24 cellular contexts compared by ENCODE assay signal in genomic region chr7:147296986-147297385, GRCh38.
"Had no signal": no experiment of that assay in that cellular context is flagged by ENCODE, and none has a peak within 500 bp of the region (broad histone marks: within the 10 kb centered on the region; RNA-seq: fewer than 3 reads in every experiment).

No MANE protein-coding gene starts in this region.

- H3K27ac ChIP-seq: breast epithelium, esophagus muscularis mucosa, gastrocnemius medialis, pancreas, prostate gland, spleen, thoracic aorta had no signal

- H3K4me1 ChIP-seq: breast epithelium, esophagus muscularis mucosa, gastrocnemius medialis, pancreas, prostate gland, spleen had no signal

- H3K4me3 ChIP-seq: breast epithelium, esophagus muscularis mucosa, gastrocnemius medialis, pancreas, prostate gland, spleen, thoracic aorta had no signal

- H3K36me3 ChIP-seq: breast epithelium, esophagus muscularis mucosa, gastrocnemius medialis, pancreas, prostate gland, spleen, thoracic aorta had no signal

- H3K9me3 ChIP-seq: breast epithelium, esophagus muscularis mucosa, gastrocnemius medialis, pancreas, prostate gland, spleen, thoracic aorta had no signal

- DNase-seq: activated CD4-positive, alpha-beta memory T cell treated with anti-CD3 and anti-CD28 coated beads, Interleukin-2, amount 10 ng/mL, durations not matched to agents 7 days and 5 days; activated CD4-positive, alpha-beta T cell treated with anti-CD3 and anti-CD28 coated beads for 1 hour; activated CD4-positive, alpha-beta T cell treated with anti-CD3 and anti-CD28 coated beads, Interleukin-2, amount 10 ng/mL, durations not matched to agents 7 days and 5 days; activated CD8-positive, alpha-beta memory T cell treated with anti-CD3 and anti-CD28 coated beads, Interleukin-2, amount 50 U/mL, for 48 hours; activated gamma-delta T cell; activated naive CD4-positive, alpha-beta T cell treated with anti-CD3 and anti-CD28 coated beads, Interleukin-2, amount 10 ng/mL, durations not matched to agents 7 days and 5 days; activated naive CD8-positive, alpha-beta T cell treated with anti-CD3 and anti-CD28 coated beads, Interleukin-2, amount 10 ng/mL, durations not matched to agents 7 days and 5 days; activated T-cell treated with anti-CD3 and anti-CD28 coated beads, Interleukin-2, amount 50 U/mL, for 24 hours; amniotic stem cell; endodermal cell; gastrocnemius medialis; glutamatergic neuron; naive B cell; pancreas; right cardiac atrium; spleen; stimulated activated naive CD4-positive, alpha-beta T cell; T-helper 17 cell; T1000; trophoblast cell had no signal

- H3K27me3 ChIP-seq: breast epithelium, esophagus muscularis mucosa, gastrocnemius medialis, pancreas, spleen had no signal
